In the genomic region with DNA sequence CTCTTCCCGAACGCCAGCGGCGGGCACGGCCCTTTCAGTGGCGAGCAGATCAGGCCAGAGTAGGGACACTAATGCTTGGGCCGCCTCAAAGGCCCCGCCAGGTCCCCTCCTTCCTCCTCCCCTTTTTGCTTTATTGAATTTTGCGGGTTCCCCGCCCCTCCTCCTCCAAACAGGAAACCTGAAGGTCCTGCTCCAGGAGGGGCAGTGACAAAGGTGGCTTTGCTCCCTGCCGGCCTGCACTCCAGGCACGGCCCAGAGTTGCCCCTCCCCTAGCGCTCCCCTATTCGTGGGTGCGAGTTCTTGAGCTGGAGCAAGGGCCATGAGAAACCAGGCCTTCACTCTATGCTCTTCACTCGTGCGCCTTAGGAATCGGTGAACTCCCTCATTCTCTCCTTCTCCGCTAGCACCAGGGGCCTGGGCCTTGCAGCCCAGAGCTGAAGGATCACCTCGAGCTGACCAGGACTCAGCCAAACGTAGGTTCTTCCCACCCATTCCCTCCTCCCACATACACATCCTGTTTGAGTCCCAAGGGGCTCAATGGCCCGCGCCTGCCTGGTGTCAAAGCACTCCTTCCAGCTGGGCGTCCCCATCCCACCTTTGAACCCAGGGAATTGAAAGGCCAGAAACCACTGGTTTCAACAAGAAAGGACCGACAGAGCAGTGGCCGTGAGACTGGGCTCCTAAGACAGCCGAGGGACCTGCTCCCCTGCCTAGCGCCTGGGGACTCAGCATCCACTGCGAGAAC, we compare ENCODE assay signal across 10 cellular contexts. TPM values are rescaled to one million over a fixed set of nuclear protein-coding genes. Genes with fewer than 3 reads are reported as not detected.
DNase-seq lines count a peak whose midpoint lies in the region; ATAC-seq and TF ChIP-seq lines count a peak whose summit lies in the region.
"Had no signal": no experiment of that assay in that cellular context is flagged by ENCODE, and none has a peak within 500 bp of the region (broad histone marks: within the 10 kb centered on the region; RNA-seq: fewer than 3 reads in every experiment).

No MANE protein-coding gene starts in this region.

- peaks cover 12 to 18% of the 10 kb centered on the region in 2 experiments; a peak in 1 of 4 replicates for H3K4me1 ChIP-seq in SK-N-SH (ENCODE audit: control insufficient read depth in 1 of 2, insufficient read depth in 2 of 2, low read depth in 1 of 2, low read length in 1 of 2)
- peaks cover 16% of the 10 kb centered on the region for H3K4me1 ChIP-seq in thymus (ENCODE audit: control insufficient read depth, insufficient read depth, low read length)

- no peaks in the 10 kb centered on the region for H3K36me3 Mint-ChIP-seq in activated B cell treated with CpG ODN at 0.5 μM for 24 hours (ENCODE audit: low read depth)

- TF ChIP-seq RAD21 in SK-N-SH (IDR thresholded peaks at IDR 0.05; ENCODE audit: low read length), result no peak

- H3K4me2 ChIP-seq in SK-N-SH, result no peak overlapping the region

- no peak overlapping the region for H2AFZ ChIP-seq in SK-N-SH (ENCODE audit: low read depth)

- H3K27me3 ChIP-seq in SK-N-SH (ENCODE audit: insufficient read depth) (peaks cover 100% of the 10 kb centered on the region), thymus (ENCODE audit: control insufficient read depth, insufficient read depth) (peaks cover 66% of the 10 kb centered on the region)

- no peak overlapping the region for H3K27ac ChIP-seq in SK-N-SH (ENCODE audit: low read depth in 2 of 2, low read length in 1 of 2)
- no peak overlapping the region for H3K27ac ChIP-seq in thymus (ENCODE audit: low read depth)
- H3K27ac ChIP-seq: BLaER1 treated with 17β-estradiol and CSF1 and Interleukin-3, amounts not matched to agents 10 nM and 100 nM had no signal

- H3K4me3 Mint-ChIP-seq in activated B cell treated with CpG ODN at 0.5 μM for 24 hours, result peak overlapping the region; percentile 68

- POLR2A ChIA-PET in SK-N-SH (lab: Yijun Ruan, JAX), result interaction anchor here (0.6 kb wide), 1 partner anchor 51 kb away, joined by 3 read pairs; no protein-coding TSS in a partner anchor
- POLR2A ChIA-PET in activated B cell treated with CpG ODN at 0.5 μM for 24 hours (lab: Charles Lee), result no interaction called here

- no peaks in the 10 kb centered on the region for H3K9me3 ChIP-seq in SK-N-SH
- peaks cover 2% of the 10 kb centered on the region for H3K9me3 ChIP-seq in thymus (ENCODE audit: control insufficient read depth)

- H3K9ac ChIP-seq in SK-N-SH, result no peak overlapping the region
- H3K9ac ChIP-seq: BLaER1 treated with 17β-estradiol and CSF1 and Interleukin-3, amounts not matched to agents 10 nM and 100 nM had no signal

- DNase-seq in SK-N-SH, result peak; percentile 36
- DNase-seq in activated B cell treated with CpG ODN at 0.5 μM for 24 hours, result no peak
- peak; percentile 33 for DNase-seq in left lobe of liver (ENCODE audit: low spot score)
- DNase-seq in NCI-H226, result no peak
- no peak for DNase-seq in CD1c-positive myeloid dendritic cell (ENCODE audit: extremely low spot score)
- no peak for DNase-seq in NOMO-1 treated with dmso at 0.1 percent for 144 hours (lab: John Stamatoyannopoulos, UW; ENCODE audit: unreplicated experiment)
- DNase-seq: cerebellar nuclear complex had no signal

- WGBS in SK-N-SH (ENCODE audit: low lambda C conversion rate), result 19% methylated on average over 26 of the region's 29 CpGs
- WGBS in thymus, result 10% methylated on average over 29 of the region's 29 CpGs

- no peak for ATAC-seq in SK-N-SH treated with all-trans-retinoic acid at 6 μM for 48 hours
- ATAC-seq in activated B cell treated with CpG ODN at 0.5 μM for 24 hours (ENCODE audit: low read depth), result no peak
- no peak for ATAC-seq in left lobe of liver

- no peak overlapping the region for H3K27ac Mint-ChIP-seq in activated B cell treated with CpG ODN at 0.5 μM for 24 hours

- no peak for TF ChIP-seq CTCF in SK-N-SH (IDR thresholded peaks at IDR 0.05)
- no peak for TF ChIP-seq CTCF in activated B cell treated with CpG ODN at 0.5 μM for 24 hours (IDR thresholded peaks at IDR 0.05)

- H3K9me2 ChIP-seq in SK-N-SH, result no peaks in the 10 kb centered on the region

- no peak for TF ChIP-seq EP300 in SK-N-SH (IDR thresholded peaks at IDR 0.05; ENCODE audit: borderline replicate concordance in 1 of 2, low read depth in 1 of 2, low read length in 1 of 2)

- H3K4me1 Mint-ChIP-seq in activated B cell treated with CpG ODN at 0.5 μM for 24 hours, result peaks cover 35% of the 10 kb centered on the region

- intact Hi-C loops in activated B cell treated with CpG ODN at 0.5 μM for 24 hours (cut with micrococcal nuclease), result no loop called here

- no peaks in the 10 kb centered on the region for H4K20me1 ChIP-seq in SK-N-SH (ENCODE audit: insufficient read depth)

- no peaks in the 10 kb centered on the region for H3K36me3 ChIP-seq in SK-N-SH (replicated peaks in 1 of 2; ENCODE audit: control insufficient read depth in 1 of 2, insufficient read depth in 2 of 2, low read length in 1 of 2)
- H3K36me3 ChIP-seq in thymus (ENCODE audit: control insufficient read depth, insufficient read depth), result no peaks in the 10 kb centered on the region

- no peaks in the 10 kb centered on the region for H3F3A ChIP-seq in SK-N-SH (replicated peaks; ENCODE audit: insufficient read depth)

- H3K79me2 ChIP-seq in SK-N-SH (ENCODE audit: insufficient read depth), result no peaks in the 10 kb centered on the region

- H3K9me3 Mint-ChIP-seq in activated B cell treated with CpG ODN at 0.5 μM for 24 hours, result no peaks in the 10 kb centered on the region

- H3K4me3 ChIP-seq in SK-N-SH (ENCODE audit: low read depth in 2 of 2, low read length in 1 of 2), result no peak overlapping the region
- H3K4me3 ChIP-seq in thymus (ENCODE audit: low read length), result peak overlapping the region; percentile 17

- H3K27me3 Mint-ChIP-seq in activated B cell treated with CpG ODN at 0.5 μM for 24 hours, result peaks cover 59% of the 10 kb centered on the region

- CTCF ChIA-PET in SK-N-SH (lab: Yijun Ruan, JAX) (interaction anchor here (0.7 to 10.9 kb wide), 11 partner anchors 11 to 778 kb away, joined by 3 to 270 read pairs (median 3); a partner anchor contains a TSS), activated B cell treated with CpG ODN at 0.5 μM for 24 hours (lab: Charles Lee) (interaction anchor here (1.0 to 4.5 kb wide), 2 partner anchors 13 to 293 kb away, joined by 6 to 32 read pairs; no protein-coding TSS in a partner anchor)

TF ChIP-seq in SK-N-SH, 30 proteins besides CTCF, POLR2A, EP300 and RAD21 (continues in another document):
- TF ChIP-seq, protein P1, sequence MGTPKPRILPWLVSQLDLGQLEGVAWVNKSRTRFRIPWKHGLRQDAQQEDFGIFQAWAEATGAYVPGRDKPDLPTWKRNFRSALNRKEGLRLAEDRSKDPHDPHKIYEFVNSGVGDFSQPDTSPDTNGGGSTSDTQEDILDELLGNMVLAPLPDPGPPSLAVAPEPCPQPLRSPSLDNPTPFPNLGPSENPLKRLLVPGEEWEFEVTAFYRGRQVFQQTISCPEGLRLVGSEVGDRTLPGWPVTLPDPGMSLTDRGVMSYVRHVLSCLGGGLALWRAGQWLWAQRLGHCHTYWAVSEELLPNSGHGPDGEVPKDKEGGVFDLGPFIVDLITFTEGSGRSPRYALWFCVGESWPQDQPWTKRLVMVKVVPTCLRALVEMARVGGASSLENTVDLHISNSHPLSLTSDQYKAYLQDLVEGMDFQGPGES (IDR thresholded peaks at IDR 0.05; ENCODE audit: low read depth, low read length), result no peak
- TF ChIP-seq TCF12 (IDR thresholded peaks at IDR 0.05) (no peak), TEAD4 (IDR thresholded peaks at IDR 0.05; ENCODE audit: borderline replicate concordance, insufficient read depth) (no peak)

TF ChIP-seq in SK-N-SH treated with all-trans-retinoic acid at 6 μM for 48 hours, 23 proteins besides CTCF, POLR2A, EP300 and RAD21 (continues in another document):
- TF ChIP-seq, protein P2, sequence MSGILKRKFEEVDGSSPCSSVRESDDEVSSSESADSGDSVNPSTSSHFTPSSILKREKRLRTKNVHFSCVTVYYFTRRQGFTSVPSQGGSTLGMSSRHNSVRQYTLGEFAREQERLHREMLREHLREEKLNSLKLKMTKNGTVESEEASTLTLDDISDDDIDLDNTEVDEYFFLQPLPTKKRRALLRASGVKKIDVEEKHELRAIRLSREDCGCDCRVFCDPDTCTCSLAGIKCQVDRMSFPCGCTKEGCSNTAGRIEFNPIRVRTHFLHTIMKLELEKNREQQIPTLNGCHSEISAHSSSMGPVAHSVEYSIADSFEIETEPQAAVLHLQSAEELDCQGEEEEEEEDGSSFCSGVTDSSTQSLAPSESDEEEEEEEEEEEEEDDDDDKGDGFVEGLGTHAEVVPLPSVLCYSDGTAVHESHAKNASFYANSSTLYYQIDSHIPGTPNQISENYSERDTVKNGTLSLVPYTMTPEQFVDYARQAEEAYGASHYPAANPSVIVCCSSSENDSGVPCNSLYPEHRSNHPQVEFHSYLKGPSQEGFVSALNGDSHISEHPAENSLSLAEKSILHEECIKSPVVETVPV (CRISPR knock-in tag; IDR thresholded peaks at IDR 0.05), result no peak
- TF ChIP-seq ZFP30 (CRISPR knock-in tag; IDR thresholded peaks at IDR 0.05) (no peak), ISL1 (CRISPR knock-in tag; IDR thresholded peaks at IDR 0.05) (no peak), RARB (CRISPR knock-in tag; IDR thresholded peaks at IDR 0.05) (no peak)

RNA-seq across cellular contexts. Expression of a gene that starts 0.6 kb away (rescaled TPM):
- polyA plus RNA-seq in SK-N-SH (2012; rRNA removed), result not detected in 2 replicates
- not detected in 2 replicates for polyA plus RNA-seq in SK-N-SH (2012; cell fraction: cytosol; rRNA removed)
- polyA plus RNA-seq in SK-N-SH (2012; cell fraction: nucleus; rRNA removed), result not detected in 2 replicates
- total RNA-seq in activated B cell treated with CpG ODN at 0.5 μM for 24 hours, result not detected in 2 replicates
- not detected for total RNA-seq in left lobe of liver
- polyA plus RNA-seq in thymus, result 0.09 TPM

RNA-seq across cellular contexts. Expression of a gene that starts 4.2 kb away (rescaled TPM):
- polyA plus RNA-seq in SK-N-SH (2012; rRNA removed) (0.15 TPM in 1 of 2 replicates, not detected in the other), thymus (5.5 TPM)
- polyA plus RNA-seq in SK-N-SH (2012; cell fraction: cytosol; rRNA removed), result not detected in 2 replicates
- not detected in 2 replicates for polyA plus RNA-seq in SK-N-SH (2012; cell fraction: nucleus; rRNA removed)
- total RNA-seq in activated B cell treated with CpG ODN at 0.5 μM for 24 hours (not detected in 2 replicates), left lobe of liver (0.30 TPM)

RNA-seq across cellular contexts. Expression of a gene that starts 4.7 kb away (rescaled TPM):
- polyA plus RNA-seq in SK-N-SH (2012; rRNA removed) (not detected in 2 replicates), thymus (0.43 TPM)
- polyA plus RNA-seq in SK-N-SH (2012; cell fraction: cytosol; rRNA removed), result not detected in 2 replicates
- polyA plus RNA-seq in SK-N-SH (2012; cell fraction: nucleus; rRNA removed), result not detected in 2 replicates
- total RNA-seq in activated B cell treated with CpG ODN at 0.5 μM for 24 hours (not detected in 2 replicates), left lobe of liver (0.50 TPM)

RNA-seq across cellular contexts. Expression of a gene that starts 8.3 kb away (rescaled TPM):
- polyA plus RNA-seq in SK-N-SH (2012; rRNA removed) (not detected in 2 replicates), thymus (0.41 TPM)
- polyA plus RNA-seq in SK-N-SH (2012; cell fraction: cytosol; rRNA removed), result not detected in 2 replicates
- not detected in 2 replicates for polyA plus RNA-seq in SK-N-SH (2012; cell fraction: nucleus; rRNA removed)
- total RNA-seq in activated B cell treated with CpG ODN at 0.5 μM for 24 hours (not detected in 2 replicates), left lobe of liver (not detected)

RNA-seq across cellular contexts. Expression of a gene that starts 17.1 kb away (rescaled TPM):
- polyA plus RNA-seq in SK-N-SH (2012; rRNA removed), result not detected in 2 replicates
- polyA plus RNA-seq in SK-N-SH (2012; cell fraction: cytosol; rRNA removed), result not detected in 2 replicates
- polyA plus RNA-seq in SK-N-SH (2012; cell fraction: nucleus; rRNA removed), result not detected in 2 replicates
- total RNA-seq in activated B cell treated with CpG ODN at 0.5 μM for 24 hours, result not detected in 2 replicates
- not detected for total RNA-seq in left lobe of liver
- polyA plus RNA-seq in thymus, result 4.9 TPM

Comparison
In these comparisons a context has a peak if more than half of its experiments do, and no peak if none do; other contexts are left out.
1. DNase-seq: peak in SK-N-SH (single experiment) and left lobe of liver (single experiment); none in activated B cell treated with CpG ODN at 0.5 μM for 24 hours (single experiment), NCI-H226 (single experiment), CD1c-positive myeloid dendritic cell (single experiment) and NOMO-1 treated with dmso at 0.1 percent for 144 hours (single experiment).